In the genomic region with DNA sequence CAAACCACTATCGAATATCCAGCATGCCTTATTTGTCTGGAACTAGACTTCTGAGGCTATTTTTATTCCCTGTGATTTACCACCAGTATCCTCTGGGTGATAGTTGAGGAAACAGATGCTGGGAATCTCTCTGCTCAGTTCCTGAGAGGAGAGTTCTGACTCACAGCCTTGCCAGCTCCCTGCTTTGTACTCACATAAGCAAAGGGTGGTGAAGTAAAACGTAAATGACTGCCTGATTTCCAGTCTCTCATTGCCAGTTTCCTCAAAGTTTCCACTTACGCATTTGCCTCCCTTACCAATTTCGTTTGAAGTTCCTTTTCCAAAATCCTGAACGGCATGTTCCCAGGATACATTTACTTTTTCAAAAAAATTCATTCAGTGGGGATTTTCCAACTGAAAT, we compare ENCODE assay signal across 9 cellular contexts.
DNase-seq lines count a peak whose midpoint lies in the region; ATAC-seq and TF ChIP-seq lines count a peak whose summit lies in the region.
"Had no signal": no experiment of that assay in that cellular context is flagged by ENCODE, and none has a peak within 500 bp of the region (broad histone marks: within the 10 kb centered on the region; RNA-seq: fewer than 3 reads in every experiment).

No MANE protein-coding gene starts in this region.

- no peaks in the 10 kb centered on the region for H3K27me3 ChIP-seq in SK-N-SH (ENCODE audit: insufficient read depth)
- peaks cover 17% of the 10 kb centered on the region for H3K27me3 ChIP-seq in foreskin keratinocyte
- H3K27me3 ChIP-seq in transverse colon = peaks cover 14% of the 10 kb centered on the region

- H3K9me3 ChIP-seq in SK-N-SH = no peaks in the 10 kb centered on the region
- no peaks in the 10 kb centered on the region for H3K9me3 ChIP-seq in transverse colon

- in situ Hi-C loops in transverse colon (cut with MboI; ENCODE audit: low pct_ligation_motif_present in 1 of 4, low pct_unique_long_range_greater_than_20kb in 1 of 4, low sequenced_read_pairs in 3 of 4) = loop anchor here (25.0 kb wide), 4 partner anchors 306 to 1031 kb away; partner anchors contain the start of genes HOXD10 (in 2 of the 4), HOXD11 (in 2 of the 4) and HOXD9 (in 2 of the 4)

- no peak for TF ChIP-seq POLR2A in transverse colon (IDR thresholded peaks at IDR 0.05)

- DNase-seq in NCI-H2196 (lab: John Stamatoyannopoulos, UW; ENCODE audit: unreplicated experiment) (peak; percentile 19), NCI-H2196 treated with DMSO at 0.1 percent for 48 hours (lab: John Stamatoyannopoulos, UW; ENCODE audit: unreplicated experiment) (no peak), SK-N-SH (no peak), foreskin keratinocyte (peak in 1 of 2 donors; percentile 64), transverse colon (no peak), SIG-M5 treated with dmso at 0.1 percent for 504 hours (lab: John Stamatoyannopoulos, UW; ENCODE audit: unreplicated experiment) (no peak)
- DNase-seq: activated T-cell treated with anti-CD3 and anti-CD28 coated beads, Interleukin-2, amount 50 U/mL, for 72 hours had no signal

- no peaks in the 10 kb centered on the region for H4K20me1 ChIP-seq in SK-N-SH (ENCODE audit: insufficient read depth)

- H2AFZ ChIP-seq in SK-N-SH (ENCODE audit: low read depth) = peak overlapping the region; percentile 56

- no peaks in the 10 kb centered on the region for H3K36me3 ChIP-seq in SK-N-SH (replicated peaks in 1 of 2; ENCODE audit: control insufficient read depth in 1 of 2, insufficient read depth in 2 of 2, low read length in 1 of 2)
- H3K36me3 ChIP-seq in transverse colon = no peaks in the 10 kb centered on the region

- TF ChIP-seq EP300 in SK-N-SH (IDR thresholded peaks at IDR 0.05; ENCODE audit: borderline replicate concordance in 1 of 2, low read depth in 1 of 2, low read length in 1 of 2) (no peak), transverse colon (IDR thresholded peaks at IDR 0.05; ENCODE audit: low read depth) (peak; percentile 65)

- H3K9ac ChIP-seq in SK-N-SH = no peak overlapping the region

- H3K27ac ChIP-seq in SK-N-SH (ENCODE audit: low read depth in 2 of 2, low read length in 1 of 2) (peak overlapping the region in 1 of 2 experiments; percentile 35; a peak in 1 of 4 replicates), foreskin keratinocyte (no peak overlapping the region), transverse colon (no peak overlapping the region)

- POLR2A ChIA-PET in SK-N-SH (lab: Yijun Ruan, JAX) = no interaction called here

- 28% methylated on average over 5 of the region's 5 CpGs for WGBS in SK-N-SH (ENCODE audit: low lambda C conversion rate)
- WGBS in transverse colon (ENCODE audit: low coverage in 1 of 2), 2 donors = 35 to 40% methylated on average over 4 to 5 of the region's 5 CpGs

- no peak for TF ChIP-seq CTCF in SK-N-SH (IDR thresholded peaks at IDR 0.05)
- TF ChIP-seq CTCF in foreskin keratinocyte (conservative IDR thresholded peaks at IDR 0.05) = no peak
- no peak for TF ChIP-seq CTCF in transverse colon (IDR thresholded peaks at IDR 0.05)

- no peak overlapping the region for H3K4me3 ChIP-seq in SK-N-SH (ENCODE audit: low read depth in 2 of 2, low read length in 1 of 2)
- no peak overlapping the region for H3K4me3 ChIP-seq in transverse colon

- TF ChIP-seq RAD21 in SK-N-SH (IDR thresholded peaks at IDR 0.05; ENCODE audit: low read length) = no peak

- peak overlapping the region; percentile 42; the same call in 1 of the 2 replicates for H3K4me2 ChIP-seq in SK-N-SH

- no peaks in the 10 kb centered on the region for H3K79me2 ChIP-seq in SK-N-SH (ENCODE audit: insufficient read depth)

- peaks cover under 1 to 10% of the 10 kb centered on the region in 2 experiments; a peak in 2 of 4 replicates for H3K4me1 ChIP-seq in SK-N-SH (ENCODE audit: control insufficient read depth in 1 of 2, insufficient read depth in 2 of 2, low read depth in 1 of 2, low read length in 1 of 2)
- no peaks in the 10 kb centered on the region for H3K4me1 ChIP-seq in foreskin keratinocyte
- peaks cover 0 to 7% (median 5%) of the 10 kb centered on the region in 4 donors for H3K4me1 ChIP-seq in transverse colon

- ATAC-seq in foreskin keratinocyte (peak; percentile 98), HG03354 (IDR thresholded peaks at IDR 0.05; ENCODE audit: poor library complexity, severe bottlenecking, unreplicated experiment) (no peak), HG03095 (IDR thresholded peaks at IDR 0.05; ENCODE audit: unreplicated experiment) (no peak)
- ATAC-seq: activated T-cell treated with anti-CD3 and anti-CD28 coated beads, Interleukin-2, amount 50 U/mL, for 72 hours had no signal

- CTCF ChIA-PET in SK-N-SH (lab: Yijun Ruan, JAX) = interaction anchor here (1.0 to 12.7 kb wide), 7 partner anchors 92 to 1033 kb away, joined by 3 to 231 read pairs (median 5); no protein-coding TSS in a partner anchor

- no peaks in the 10 kb centered on the region for H3K9me2 ChIP-seq in SK-N-SH

- intact Hi-C loops in transverse colon (cut with DNase I; ENCODE audit: low total_unique reads) = loop anchor here (10.0 kb wide), 1 partner anchor 489 kb away; no protein-coding TSS in a partner anchor

- H3F3A ChIP-seq in SK-N-SH (replicated peaks; ENCODE audit: insufficient read depth) = peaks cover 7% of the 10 kb centered on the region

TF ChIP-seq in SK-N-SH, 30 proteins besides CTCF, POLR2A, EP300 and RAD21:
- peak; percentile 33; the same call in 1 of the 2 replicates for TF ChIP-seq FOSL2 (IDR thresholded peaks at IDR 0.05; ENCODE audit: borderline replicate concordance, low read depth)
- TF ChIP-seq, protein P1, sequence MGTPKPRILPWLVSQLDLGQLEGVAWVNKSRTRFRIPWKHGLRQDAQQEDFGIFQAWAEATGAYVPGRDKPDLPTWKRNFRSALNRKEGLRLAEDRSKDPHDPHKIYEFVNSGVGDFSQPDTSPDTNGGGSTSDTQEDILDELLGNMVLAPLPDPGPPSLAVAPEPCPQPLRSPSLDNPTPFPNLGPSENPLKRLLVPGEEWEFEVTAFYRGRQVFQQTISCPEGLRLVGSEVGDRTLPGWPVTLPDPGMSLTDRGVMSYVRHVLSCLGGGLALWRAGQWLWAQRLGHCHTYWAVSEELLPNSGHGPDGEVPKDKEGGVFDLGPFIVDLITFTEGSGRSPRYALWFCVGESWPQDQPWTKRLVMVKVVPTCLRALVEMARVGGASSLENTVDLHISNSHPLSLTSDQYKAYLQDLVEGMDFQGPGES (IDR thresholded peaks at IDR 0.05; ENCODE audit: low read depth, low read length) = no peak
- 0 out of 2 replicates have a peak, but pooled peaks have one; percentile 17 for TF ChIP-seq JUND (IDR thresholded peaks at IDR 0.05)
- no peak for TF ChIP-seq MAX (IDR thresholded peaks at IDR 0.05; ENCODE audit: low read depth)
- TF ChIP-seq FOXM1 (IDR thresholded peaks at IDR 0.05; ENCODE audit: low read depth) = no peak
TF ChIP-seq in SK-N-SH: peak in this region for 2.
